ENCODE assay signal across 8 cellular contexts in the genomic region with DNA sequence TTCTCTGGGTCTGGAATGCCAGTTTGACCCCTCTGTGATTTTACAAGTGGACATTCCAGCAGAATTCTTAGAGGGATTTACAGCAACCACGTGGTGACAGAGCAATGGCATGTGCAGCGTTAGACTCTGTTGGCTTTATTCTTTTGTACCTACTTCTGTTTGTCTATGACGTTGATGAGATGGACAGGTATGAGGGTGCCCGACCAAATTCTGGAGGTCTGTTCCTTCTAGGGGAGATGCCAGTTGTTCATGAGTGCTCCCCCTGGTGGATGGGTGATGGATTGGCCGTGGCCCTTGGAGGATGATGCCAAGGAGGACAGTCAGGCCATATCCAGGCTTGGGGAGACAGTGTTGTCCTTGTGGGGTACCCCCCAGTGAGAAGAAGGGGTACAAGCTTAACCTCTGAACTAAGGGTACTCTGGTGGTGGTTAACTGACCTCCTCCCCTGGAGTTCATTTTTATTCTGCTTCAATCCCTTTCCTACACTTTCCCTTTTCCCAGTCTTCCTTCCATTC.
A peak's percentile ranks its signal among the peaks of the same experiment; 100 is the strongest.
DNase-seq lines count a peak whose midpoint lies in the region; ATAC-seq and TF ChIP-seq lines count a peak whose summit lies in the region.

No MANE protein-coding gene starts in this region.

- ATAC-seq in CD4-positive, alpha-beta T cell (ENCODE audit: poor library complexity) = peak; percentile 73
- ATAC-seq in HG02798 (IDR thresholded peaks at IDR 0.05; ENCODE audit: poor library complexity, unreplicated experiment) (peak; percentile 53), activated B cell treated with CpG ODN at 0.5 μM for 24 hours (ENCODE audit: low read depth) (peak; percentile 72)

- no peak overlapping the region for H3K27ac ChIP-seq in CD4-positive, alpha-beta T cell (ENCODE audit: low read depth, low read length)

- H3K9me3 Mint-ChIP-seq in CD4-positive, alpha-beta T cell = no peaks in the 10 kb centered on the region
- H3K9me3 Mint-ChIP-seq in activated B cell treated with CpG ODN at 0.5 μM for 24 hours (no peaks in the 10 kb centered on the region), nephron progenitor cell (no peaks in the 10 kb centered on the region)

- H3K9me3 ChIP-seq in CD4-positive, alpha-beta T cell (ENCODE audit: control insufficient read depth, low read length) = no peaks in the 10 kb centered on the region

- no peaks in the 10 kb centered on the region for H3K27me3 Mint-ChIP-seq in CD4-positive, alpha-beta T cell
- H3K27me3 Mint-ChIP-seq in activated B cell treated with CpG ODN at 0.5 μM for 24 hours = no peaks in the 10 kb centered on the region
- H3K27me3 Mint-ChIP-seq in nephron progenitor cell (ENCODE audit: low read depth, poor library complexity) = no peaks in the 10 kb centered on the region

- intact Hi-C loops in CD4-positive, alpha-beta T cell (cut with DNase I, micrococcal nuclease) = loop anchor here in 1 of 2 experiments (5.0 kb wide), 1 partner anchor 1252 kb away; no protein-coding TSS in a partner anchor
- intact Hi-C loops in activated B cell treated with CpG ODN at 0.5 μM for 24 hours (cut with micrococcal nuclease) = loop anchor here (1.0 to 5.0 kb wide), 3 partner anchors 217 to 1669 kb away; a partner anchor contains a TSS

- no peak overlapping the region for H3K4me3 Mint-ChIP-seq in CD4-positive, alpha-beta T cell
- no peak overlapping the region for H3K4me3 Mint-ChIP-seq in activated B cell treated with CpG ODN at 0.5 μM for 24 hours
- H3K4me3 Mint-ChIP-seq in nephron progenitor cell = no peak overlapping the region

- peaks cover 30% of the 10 kb centered on the region for H3K36me3 Mint-ChIP-seq in CD4-positive, alpha-beta T cell (ENCODE audit: low read depth)
- H3K36me3 Mint-ChIP-seq in activated B cell treated with CpG ODN at 0.5 μM for 24 hours (ENCODE audit: low read depth) (peaks cover 37% of the 10 kb centered on the region), nephron progenitor cell (ENCODE audit: low read depth) (peaks cover 58% of the 10 kb centered on the region)

- H3K27me3 ChIP-seq in CD4-positive, alpha-beta T cell (ENCODE audit: control insufficient read depth, insufficient read depth, low read length) = no peaks in the 10 kb centered on the region

- CTCF ChIA-PET in CD4-positive, alpha-beta T cell (lab: Charles Lee) = interaction anchor here (1.2 kb wide), 1 partner anchor 16 kb away, joined by 3 read pairs; no protein-coding TSS in a partner anchor
- CTCF ChIA-PET in activated B cell treated with CpG ODN at 0.5 μM for 24 hours (lab: Charles Lee) = interaction anchor here (0.5 to 2.2 kb wide), 6 partner anchors 12 to 1586 kb away, joined by 3 to 6 read pairs (median 3); no protein-coding TSS in a partner anchor

- peak; percentile 76 for TF ChIP-seq CTCF in CD4-positive, alpha-beta T cell (IDR thresholded peaks at IDR 0.05)
- TF ChIP-seq CTCF in activated B cell treated with CpG ODN at 0.5 μM for 24 hours (IDR thresholded peaks at IDR 0.05) = peak; percentile 53
- TF ChIP-seq CTCF in cardiac fibroblast (IDR thresholded peaks at IDR 0.05; ENCODE audit: low read depth, low read length) = peak; percentile 69
- peak; percentile 32 for TF ChIP-seq CTCF in nephron progenitor cell (IDR thresholded peaks at IDR 0.05)

- H3K4me3 ChIP-seq in cardiac fibroblast (replicated peaks in 1 of 2; ENCODE audit: low read depth in 2 of 2, low read length in 2 of 2) = no peak overlapping the region

- peaks cover 66% of the 10 kb centered on the region for H3K4me1 Mint-ChIP-seq in CD4-positive, alpha-beta T cell (ENCODE audit: low read depth)
- H3K4me1 Mint-ChIP-seq in activated B cell treated with CpG ODN at 0.5 μM for 24 hours (peaks cover 40% of the 10 kb centered on the region), nephron progenitor cell (peaks cover 28% of the 10 kb centered on the region)

- DNase-seq in CD4-positive, alpha-beta T cell = peak; percentile 32 to 62 (median 46)
- DNase-seq in activated B cell treated with CpG ODN at 0.5 μM for 24 hours = peak; percentile 24
- DNase-seq in cardiac fibroblast (ENCODE audit: low read depth in 2 of 2) = peak in 1 of 2 donors; percentile 27
- DNase-seq in nephron progenitor cell = no peak
- no peak for DNase-seq in kidney glomerular epithelial cell (lab: John Stamatoyannopoulos, UW)
- DNase-seq in hepatic stellate cell (ENCODE audit: low spot score) = no peak
- DNase-seq in GF-D8 (lab: John Stamatoyannopoulos, UW) = no peak

- H3K27ac Mint-ChIP-seq in CD4-positive, alpha-beta T cell = no peak overlapping the region
- no peak overlapping the region for H3K27ac Mint-ChIP-seq in activated B cell treated with CpG ODN at 0.5 μM for 24 hours
- H3K27ac Mint-ChIP-seq in nephron progenitor cell = no peak overlapping the region

- POLR2A ChIA-PET in CD4-positive, alpha-beta T cell (lab: Charles Lee) = no interaction called here
- POLR2A ChIA-PET in activated B cell treated with CpG ODN at 0.5 μM for 24 hours (lab: Charles Lee) = no interaction called here

Comparison
In these comparisons a context has a peak if more than half of its experiments do, and no peak if none do; other contexts are left out.
1. DNase-seq: peak in CD4-positive, alpha-beta T cell (10 of 10) and activated B cell treated with CpG ODN at 0.5 μM for 24 hours (single experiment); none in nephron progenitor cell (single experiment), kidney glomerular epithelial cell (single experiment), hepatic stellate cell (single experiment) and GF-D8 (single experiment).
2. Peak in every context shown above with its lines, with median percentiles within 50 percentile points of each other: ATAC-seq and CTCF ChIP-seq.